Comparison of ENCODE assay signal across 32 cellular contexts in the genomic region with DNA sequence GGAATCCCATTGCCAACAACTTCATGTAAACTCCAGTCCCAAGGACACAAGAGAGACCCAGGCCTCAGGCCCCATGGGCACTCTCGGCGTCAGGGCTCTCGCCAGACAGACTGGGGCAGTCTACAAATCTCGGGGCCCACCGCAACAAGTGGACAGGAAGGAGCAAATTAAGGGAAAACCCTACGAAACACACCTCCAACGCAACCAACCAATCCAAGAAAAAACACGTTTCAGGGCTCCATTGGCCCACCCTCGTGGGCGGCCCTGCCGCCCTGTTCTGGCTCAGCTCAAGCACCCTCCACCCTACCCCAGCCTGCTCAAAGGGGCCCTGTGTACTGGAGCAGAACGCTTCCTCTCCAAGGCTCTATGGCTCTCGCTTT. TPM values are rescaled to one million over a fixed set of nuclear protein-coding genes. Genes with fewer than 3 reads are reported as not detected.
A peak's percentile ranks its signal among the peaks of the same experiment; 100 is the strongest.
DNase-seq lines count a peak whose midpoint lies in the region; ATAC-seq, FAIRE-seq and TF ChIP-seq lines count a peak whose summit lies in the region.
"Had no signal": no experiment of that assay in that cellular context is flagged by ENCODE, and none has a peak within 500 bp of the region (broad histone marks: within the 10 kb centered on the region; RNA-seq: fewer than 3 reads in every experiment).

No MANE protein-coding gene starts in this region.

- no peak overlapping the region for H4K91ac ChIP-seq in trophoblast cell (ENCODE audit: low read depth, low read length)

- no peak overlapping the region for H3K27ac ChIP-seq in right atrium auricular region
- no peak overlapping the region for H3K27ac ChIP-seq in left ventricle myocardium inferior (replicated peaks)
- H3K27ac ChIP-seq in kidney (ENCODE audit: low read depth in 2 of 2, low read length in 2 of 2) = no peak overlapping the region
- H3K27ac ChIP-seq in trophoblast cell (ENCODE audit: low read depth, low read length) = no peak overlapping the region
- H3K27ac ChIP-seq: ascending aorta, colonic mucosa, epithelial cell of prostate, prostate gland had no signal

- intact Hi-C loops in left ventricle myocardium inferior (cut with micrococcal nuclease) (no loop called here), kidney (cut with DNase I) (no loop called here)

- no peak overlapping the region for H4K8ac ChIP-seq in trophoblast cell (ENCODE audit: low read depth, low read length)

- FAIRE-seq in kidney (lab: Jason Lieb, UNC) = no peak
- FAIRE-seq: GM12892 had no signal

- no peak overlapping the region for H3K4me2 ChIP-seq in trophoblast cell (ENCODE audit: low read length)

- no peaks in the 10 kb centered on the region for H3K9me3 ChIP-seq in right atrium auricular region
- H3K9me3 ChIP-seq in left ventricle myocardium inferior (replicated peaks) = peaks cover 11% of the 10 kb centered on the region
- H3K9me3 ChIP-seq in kidney (ENCODE audit: control insufficient read depth in 1 of 2, low read length in 2 of 2) = peaks cover 0 to 3% of the 10 kb centered on the region in 2 donors
- H3K9me3 ChIP-seq in trophoblast cell (ENCODE audit: insufficient read depth, low read depth, low read length) = peaks cover 12% of the 10 kb centered on the region
- H3K9me3 ChIP-seq: colonic mucosa, prostate gland had no signal

- peaks cover 28 to 52% (median 33%) of the 10 kb centered on the region in 3 donors for H3K27me3 Mint-ChIP-seq in naive B cell

- WGBS in trophoblast cell (ENCODE audit: extremely low coverage, insufficient coverage, insufficient read length) = no CpG with 5 or more reads among the region's 13 CpGs

- H3K4me1 Mint-ChIP-seq in naive B cell = peaks cover 25 to 34% (median 31%) of the 10 kb centered on the region in 3 donors

- no peak overlapping the region for H3K23ac ChIP-seq in trophoblast cell (ENCODE audit: low read length)

- no peak overlapping the region for H3K18ac ChIP-seq in trophoblast cell (ENCODE audit: low read length)

- peaks cover 0 to 25% of the 10 kb centered on the region in 2 donors for H3K36me3 Mint-ChIP-seq in naive B cell

- no peak overlapping the region for H3K9ac ChIP-seq in kidney (ENCODE audit: low read length in 2 of 2)
- no peak overlapping the region for H3K9ac ChIP-seq in trophoblast cell (ENCODE audit: low read length)

- peak; percentile 56 to 59 for ATAC-seq in naive B cell (ENCODE audit: low read depth in 2 of 2)
- ATAC-seq: activated CD8-positive, alpha-beta T cell treated with anti-CD3 and anti-CD28 coated beads for 36 hours; activated T-helper 17 cell treated with anti-CD3 and anti-CD28 coated beads, Interleukin-2, amount 50 U/mL, for 72 hours; HCT116; left colon; SK-N-SH treated with all-trans-retinoic acid at 6 μM for 48 hours; stimulated activated effector memory CD8-positive, alpha-beta T cell treated with anti-CD3 and anti-CD28 coated beads, Interleukin-12 subunit alpha, Interleukin-12 subunit beta, amount 100 ng/mL, for 72 hours had no signal

- H3K27me3 ChIP-seq in right atrium auricular region (peaks cover 0 to 10% of the 10 kb centered on the region in 2 donors), left ventricle myocardium inferior (ENCODE audit: low read depth) (peaks cover 64% of the 10 kb centered on the region), trophoblast cell (ENCODE audit: insufficient read depth, low read length) (no peaks in the 10 kb centered on the region)
- H3K27me3 ChIP-seq: ascending aorta had no signal

- H4K12ac ChIP-seq in trophoblast cell (ENCODE audit: low read depth, low read length) = no peak overlapping the region

- peak overlapping the region; percentile 62 to 91 (median 82) for H3K4me3 Mint-ChIP-seq in naive B cell
- H3K4me3 Mint-ChIP-seq: activated CD8-positive, alpha-beta T cell treated with anti-CD3 and anti-CD28 coated beads for 36 hours; activated naive CD8-positive, alpha-beta T cell treated with anti-CD3 and anti-CD28 coated beads, Interleukin-2, amount 10 ng/mL, durations not matched to agents 7 days and 5 days; activated T-helper 17 cell treated with anti-CD3 and anti-CD28 coated beads, Interleukin-2, amount 50 U/mL, for 72 hours; CD8-positive, alpha-beta memory T cell; stimulated activated effector memory CD8-positive, alpha-beta T cell treated with anti-CD3 and anti-CD28 coated beads, Interleukin-12 subunit alpha, Interleukin-12 subunit beta, amount 100 ng/mL, for 72 hours had no signal

- DNase-seq in right atrium auricular region (ENCODE audit: low spot score) (peak; percentile 57), left ventricle myocardium inferior (no peak), NAMALWA (ENCODE audit: low spot score) (peak; percentile 9), naive B cell (peak; percentile 41), HK-2 (ENCODE audit: unreplicated experiment) (no peak), kidney (no peak), trophoblast cell (no peak)
- DNase-seq: activated CD4-positive, alpha-beta T cell treated with anti-CD3 and anti-CD28 coated beads for 1 hour; activated CD8-positive, alpha-beta T cell treated with anti-CD3 and anti-CD28 coated beads for 36 hours; activated naive CD8-positive, alpha-beta T cell treated with anti-CD3 and anti-CD28 coated beads, Interleukin-2, amount 10 ng/mL, durations not matched to agents 7 days and 5 days; colonic mucosa; DMS153; effector CD4-positive, alpha-beta T cell; hippocampal formation; left colon; mesenchymal stem cell; MM.1S; NCI-H1417 treated with DMSO at 0.1 percent for 48 hours; NCI-H2029 treated with DMSO at 0.1 percent for 48 hours; NCI-H2227 treated with DMSO at 0.1 percent for 48 hours; NCI-H526; NK-92 treated with Interleukin-12 subunit alpha and Interleukin-12 subunit beta, amount 100 ng/mL, for 24 hours; nucleus accumbens had no signal

- H3K9me3 Mint-ChIP-seq in naive B cell = peaks cover 5 to 17% (median 10%) of the 10 kb centered on the region in 7 donors
- H3K9me3 Mint-ChIP-seq: activated T-helper 17 cell treated with anti-CD3 and anti-CD28 coated beads, Interleukin-2, amount 50 U/mL, for 72 hours; CD8-positive, alpha-beta memory T cell had no signal

- H2AFZ ChIP-seq in trophoblast cell (ENCODE audit: insufficient read depth, low read length, poor library complexity) = no peak overlapping the region

- H2BK12ac ChIP-seq in trophoblast cell (ENCODE audit: low read length) = no peak overlapping the region

- TF ChIP-seq CTCF in right atrium auricular region (IDR thresholded peaks at IDR 0.05) (no peak), left ventricle myocardium inferior (IDR thresholded peaks at IDR 0.05; ENCODE audit: borderline replicate concordance) (no peak), kidney (IDR thresholded peaks at IDR 0.05; ENCODE audit: borderline replicate concordance, extremely low read depth, insufficient read depth) (no peak)

- H3K79me1 ChIP-seq in trophoblast cell (ENCODE audit: low read length) = peaks cover 8% of the 10 kb centered on the region

- H3K4me1 ChIP-seq in right atrium auricular region (peaks cover 0 to 8% of the 10 kb centered on the region in 2 donors), left ventricle myocardium inferior (peaks cover 14% of the 10 kb centered on the region), kidney (ENCODE audit: control insufficient read depth in 1 of 2, insufficient read depth in 1 of 2, low read depth in 1 of 2, low read length in 2 of 2) (no peaks in the 10 kb centered on the region), trophoblast cell (ENCODE audit: control insufficient read depth in 1 of 2, insufficient read depth in 2 of 2, low read length in 2 of 2) (no peaks in the 10 kb centered on the region)
- H3K4me1 ChIP-seq: ascending aorta, colonic mucosa, prostate gland had no signal

- H3K79me2 ChIP-seq in trophoblast cell (ENCODE audit: control insufficient read depth, insufficient read depth, low read length, poor library complexity) = peaks cover 3% of the 10 kb centered on the region

- no peak overlapping the region for H3K14ac ChIP-seq in trophoblast cell (ENCODE audit: low read length)

- H2BK120ac ChIP-seq in trophoblast cell (ENCODE audit: insufficient read depth, low read length, poor library complexity) = no peak overlapping the region

- H3K36me3 ChIP-seq in right atrium auricular region = no peaks in the 10 kb centered on the region
- no peaks in the 10 kb centered on the region for H3K36me3 ChIP-seq in left ventricle myocardium inferior
- H3K36me3 ChIP-seq in kidney (ENCODE audit: control insufficient read depth in 1 of 2, insufficient read depth in 2 of 2, low read length in 2 of 2) = no peaks in the 10 kb centered on the region
- H3K36me3 ChIP-seq in trophoblast cell (ENCODE audit: control insufficient read depth in 1 of 2, insufficient read depth in 2 of 2, low read length in 2 of 2) = peaks cover 2 to 3% of the 10 kb centered on the region in 2 experiments
- H3K36me3 ChIP-seq: ascending aorta, colonic mucosa, prostate gland had no signal

- H2BK5ac ChIP-seq in trophoblast cell (ENCODE audit: low read depth, low read length, poor library complexity) = no peak overlapping the region

- H3K4me3 ChIP-seq in right atrium auricular region = no peak overlapping the region
- no peak overlapping the region for H3K4me3 ChIP-seq in left ventricle myocardium inferior
- H3K4me3 ChIP-seq in kidney (ENCODE audit: low read length in 2 of 2) = no peak overlapping the region
- no peak overlapping the region for H3K4me3 ChIP-seq in trophoblast cell (ENCODE audit: low read depth, low read length)
- H3K4me3 ChIP-seq: colonic mucosa, prostate gland had no signal

- H3K4ac ChIP-seq in trophoblast cell (ENCODE audit: low read depth, low read length) = no peak overlapping the region

- H3K27ac Mint-ChIP-seq in naive B cell = peak overlapping the region in 4 of 6 donors; percentile 6 to 58 (median 32)
- H3K27ac Mint-ChIP-seq: activated CD8-positive, alpha-beta T cell treated with anti-CD3 and anti-CD28 coated beads for 36 hours; activated naive CD8-positive, alpha-beta T cell treated with anti-CD3 and anti-CD28 coated beads, Interleukin-2, amount 10 ng/mL, durations not matched to agents 7 days and 5 days; activated T-helper 17 cell treated with anti-CD3 and anti-CD28 coated beads, Interleukin-2, amount 50 U/mL, for 72 hours; stimulated activated effector memory CD8-positive, alpha-beta T cell treated with anti-CD3 and anti-CD28 coated beads, Interleukin-12 subunit alpha, Interleukin-12 subunit beta, amount 100 ng/mL, for 72 hours had no signal

- H2AK5ac ChIP-seq in trophoblast cell (ENCODE audit: low read length) = no peak overlapping the region

RNA-seq across cellular contexts. Expression of a gene that starts 4.6 kb away (rescaled TPM):
- total RNA-seq in right atrium auricular region (1 to 10 TPM; 2.7 to 3.3 TPM), left ventricle myocardium inferior (2.3 TPM), kidney (10.0 TPM)
- polyA plus RNA-seq in naive B cell (ENCODE audit: low read depth in 6 of 6) (10 to 100 TPM in 5 of 6 donors, 1 to 10 TPM in 1; 6.5 to 19.5 (median 14.4) TPM), kidney (ENCODE audit: insufficient read depth, low read depth, low replicate concordance) (1.3 TPM)
- polyA plus RNA-seq in trophoblast cell (2013) = 5.0 and 6.0 TPM in 2 replicates

Comparison
In these comparisons a context has a peak if more than half of its experiments do, and no peak if none do; other contexts are left out.
1. DNase-seq: peak in right atrium auricular region (single experiment), NAMALWA (single experiment) and naive B cell (single experiment); none in left ventricle myocardium inferior (single experiment), HK-2 (single experiment), kidney (single experiment) and trophoblast cell (0 of 2).